8 cellular contexts compared by ENCODE assay signal in the genomic region with DNA sequence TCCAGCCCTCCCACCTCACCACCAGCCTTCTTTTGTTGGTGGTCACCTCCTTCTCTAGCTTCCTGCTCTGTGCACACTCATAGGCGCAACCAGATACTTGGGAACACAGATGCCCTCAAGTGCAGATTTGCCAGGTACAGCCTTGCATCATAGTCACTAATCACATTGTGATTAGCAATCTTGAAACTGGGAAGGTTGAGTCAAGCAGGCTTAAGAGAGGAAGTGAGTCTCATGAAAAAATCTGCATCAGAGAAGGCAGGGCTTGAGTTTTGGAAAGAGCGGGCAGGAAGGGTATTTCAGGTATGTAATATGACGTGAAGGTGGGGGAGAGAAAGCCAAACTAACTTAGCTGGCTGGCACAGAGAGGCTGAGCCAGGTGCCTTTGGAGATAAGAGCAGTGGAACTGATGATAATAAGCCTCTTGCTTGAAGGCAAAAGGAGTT. TPM values are rescaled to one million over a fixed set of nuclear protein-coding genes. Genes with fewer than 3 reads are reported as not detected.
A peak's percentile ranks its signal among the peaks of the same experiment; 100 is the strongest.
DNase-seq lines count a peak whose midpoint lies in the region; ATAC-seq, FAIRE-seq and TF ChIP-seq lines count a peak whose summit lies in the region.

No MANE protein-coding gene starts in this region.

- in situ Hi-C loops in K562 (cut with MboI): no loop called here

- DNase-seq in RKO (ENCODE audit: low spot score): peak; percentile 25
- peak in 2 of 4 experiments; percentile 48 to 71 for DNase-seq in K562 (ENCODE audit: extremely low read depth in 1 of 4, low spot score in 3 of 4)
- peak; percentile 27 to 42 for DNase-seq in stimulated activated CD4-positive, alpha-beta T cell treated with anti-CD3 and anti-CD28 coated beads, Interleukin-4, amount 100 ng/mL, for 48 hours (ENCODE audit: low read depth in 2 of 2)
- no peak for DNase-seq in NCI-H146 treated with DMSO at 0.1 percent for 48 hours (lab: John Stamatoyannopoulos, UW; ENCODE audit: unreplicated experiment)
- DNase-seq in cerebellum (ENCODE audit: low spot score): no peak

- 18% methylated on average over 3 of the region's 3 CpGs for WGBS in K562 (ENCODE audit: insufficient coverage, low coverage, missing lambda C conversion rate)

- TF ChIP-seq POLR2A in K562 (conservative IDR thresholded peaks at IDR 0.05): no peak

- no peaks in the 10 kb centered on the region for H3K9me3 ChIP-seq in K562 (replicated peaks; ENCODE audit: control insufficient read depth, insufficient read depth, low read depth, low read length)

- peak overlapping the region; percentile 52 for H3K4me2 ChIP-seq in K562 (ENCODE audit: insufficient read depth, low read length)

- POLR2A ChIA-PET in K562 (lab: Yijun Ruan, JAX): interaction anchor here (0.6 to 1.2 kb wide), 3 partner anchors 11 to 39 kb away, joined by 3 to 4 read pairs (median 3); a partner anchor contains a TSS

- no TSS peak for BruUV-seq in K562 (replicated peaks; lab: Mats Ljungman, UMichigan)

- H3K27ac ChIP-seq in K562 (ENCODE audit: extremely low read depth, low read depth, low read length): peak overlapping the region; percentile 45; the same call in 1 of the 3 replicates

- peaks cover 9% of the 10 kb centered on the region; the same call in 1 of the 3 replicates for H3K79me2 ChIP-seq in K562 (ENCODE audit: control insufficient read depth, insufficient read depth, low read length)

- 0 out of 2 replicates have a peak overlapping the region, but pooled peaks have one; percentile 19 for H2AFZ ChIP-seq in K562 (ENCODE audit: low read depth, low read length)

- TF ChIP-seq CTCF in K562 (IDR thresholded peaks at IDR 0.05 in 2 of 3, conservative IDR thresholded peaks at IDR 0.05 in 1 of 3; ENCODE audit: insufficient read depth in 2 of 3, low read depth in 1 of 3, low read length in 3 of 3): no peak

- ATAC-seq in GM18870 (IDR thresholded peaks at IDR 0.05; ENCODE audit: unreplicated experiment): peak; percentile 71
- ATAC-seq in HG02840 (IDR thresholded peaks at IDR 0.05; ENCODE audit: low FRiP score, unreplicated experiment): peak; percentile 35
- ATAC-seq in K562: no peak
- ATAC-seq in HG03280 (IDR thresholded peaks at IDR 0.05; ENCODE audit: unreplicated experiment): no peak

- intact Hi-C loops in K562 (cut with micrococcal nuclease): no loop called here

- no peaks in the 10 kb centered on the region; the same call in 2 of the 3 replicates for H3K36me3 ChIP-seq in K562 (ENCODE audit: control insufficient read depth, insufficient read depth, low read length)

- FAIRE-seq in K562 (lab: Jason Lieb, UNC): peak; percentile 46

- CTCF ChIA-PET in K562 (lab: Yijun Ruan, JAX; ENCODE audit: low intra/inter-chr PET ratio): no interaction called here

- no peak for TF ChIP-seq RAD21 in K562 (CRISPR knock-in tag; conservative IDR thresholded peaks at IDR 0.05 in 1 of 2, IDR thresholded peaks at IDR 0.05 in 1 of 2)

- no peaks in the 10 kb centered on the region; the same call in 1 of the 2 replicates for H4K20me1 ChIP-seq in K562 (replicated peaks; ENCODE audit: control insufficient read depth, insufficient read depth, low read length)

- peaks cover 2% of the 10 kb centered on the region for H3K9me1 ChIP-seq in K562 (ENCODE audit: control insufficient read depth, insufficient read depth, low read length)

- no peak overlapping the region; a peak in 1 of 4 replicates for H3K9ac ChIP-seq in K562 (ENCODE audit: insufficient read depth in 1 of 2, low read depth in 2 of 2, low read length in 2 of 2)

- H3K4me1 ChIP-seq in K562 (replicated peaks in 1 of 2; ENCODE audit: control insufficient read depth in 2 of 2, insufficient read depth in 2 of 2, low read length in 2 of 2): peaks cover 27 to 29% of the 10 kb centered on the region in 2 experiments; a peak in 4 of 5 replicates

- peak; percentile 62 for TF ChIP-seq EP300 in K562 (IDR thresholded peaks at IDR 0.05; ENCODE audit: low read length)

- H3K4me3 ChIP-seq in K562: no peak overlapping the region

- H3K27me3 ChIP-seq in K562 (ENCODE audit: control insufficient read depth in 2 of 2, insufficient read depth in 2 of 2, low read length in 2 of 2): no peaks in the 10 kb centered on the region

RNA-seq across cellular contexts. Expression of a gene that starts 2.7 kb away (rescaled TPM):
- 42.3 and 150 TPM in 2 replicates for total RNA-seq in K562 (2011; cell fraction: chromatin; rRNA removed; ENCODE audit: low replicate concordance)
- 101 TPM in 2 replicates for total RNA-seq in K562 (2011; cell fraction: nucleolus; rRNA removed)
- 64.9 and 65.0 TPM in 2 replicates for total RNA-seq in K562 (2011; cell fraction: nucleoplasm; rRNA removed)
- total RNA-seq in K562 (2014; rRNA removed) (15.9 and 18.7 TPM in 2 replicates), K562 (2014; rRNA removed; fragmentation: Illumina TruSeq; extraction: Trizol) (4.2 and 4.5 TPM in 2 replicates), K562 (2015; rRNA removed; fragmentation: Illumina TruSeq; extraction: Trizol) (8.8 and 9.4 TPM in 2 replicates), K562 (2021) (19.2 and 21.0 TPM in 2 replicates), cerebellum (17.2 TPM)
- polyA plus RNA-seq in K562 (2011; rRNA removed) (9.6 and 30.0 TPM in 2 replicates), K562 (2014; fragmentation: Illumina TruSeq; extraction: Trizol) (15.4 and 18.1 TPM in 2 replicates), K562 (2014; fragmentation: Nextera tagmentation; extraction: Ambion mirVana) (10 to 100 TPM; 20.3 to 24.2 TPM), K562 (2014; rRNA removed) (15.5 and 16.5 TPM in 2 replicates)
- polyA plus RNA-seq in K562 (2011; cell fraction: cytosol; rRNA removed): 22.7 and 32.3 TPM in 2 replicates
- polyA plus RNA-seq in K562 (2011; cell fraction: nucleus; rRNA removed): 122 and 134 TPM in 2 replicates
- polyA plus RNA-seq in K562 (2012): 16.4 and 32.0 TPM in 2 replicates
- 13.1 and 19.4 TPM in 2 replicates for polyA minus RNA-seq in K562 (2011; rRNA and poly(A)+ RNA removed)
- 18.9 and 20.4 TPM in 2 replicates for polyA minus RNA-seq in K562 (2011; cell fraction: cytosol; rRNA and poly(A)+ RNA removed)
- polyA minus RNA-seq in K562 (2011; cell fraction: nucleus; rRNA and poly(A)+ RNA removed): 40.7 and 53.3 TPM in 2 replicates

RNA-seq across cellular contexts. Expression of a gene that starts 11.1 kb away (rescaled TPM):
- 12.3 and 30.0 TPM in 2 replicates for total RNA-seq in K562 (2011; cell fraction: chromatin; rRNA removed; ENCODE audit: low replicate concordance)
- total RNA-seq in K562 (2011; cell fraction: nucleolus; rRNA removed): 15.0 and 17.6 TPM in 2 replicates
- total RNA-seq in K562 (2011; cell fraction: nucleoplasm; rRNA removed): 9.9 and 10.5 TPM in 2 replicates
- total RNA-seq in K562 (2014; rRNA removed) (1.0 and 1.7 TPM in 2 replicates), K562 (2014; rRNA removed; fragmentation: Illumina TruSeq; extraction: Trizol) (0.19 and 0.29 TPM in 2 replicates), K562 (2015; rRNA removed; fragmentation: Illumina TruSeq; extraction: Trizol) (0.40 and 0.45 TPM in 2 replicates), K562 (2021) (0.63 and 2.4 TPM in 2 replicates), cerebellum (1.1 TPM)
- polyA plus RNA-seq in K562 (2011; rRNA removed) (1.0 and 2.1 TPM in 2 replicates), K562 (2014; fragmentation: Illumina TruSeq; extraction: Trizol) (0.83 and 0.88 TPM in 2 replicates), K562 (2014; fragmentation: Nextera tagmentation; extraction: Ambion mirVana) (under 1 TPM; 0.13 to 0.20 TPM), K562 (2014; rRNA removed) (0.76 and 4.4 TPM in 2 replicates)
- 1.5 and 2.1 TPM in 2 replicates for polyA plus RNA-seq in K562 (2011; cell fraction: cytosol; rRNA removed)
- 18.7 and 21.7 TPM in 2 replicates for polyA plus RNA-seq in K562 (2011; cell fraction: nucleus; rRNA removed)
- polyA plus RNA-seq in K562 (2012): 0.61 and 1.5 TPM in 2 replicates
- polyA minus RNA-seq in K562 (2011; rRNA and poly(A)+ RNA removed): 0.28 and 0.66 TPM in 2 replicates
- not detected in 2 replicates for polyA minus RNA-seq in K562 (2011; cell fraction: cytosol; rRNA and poly(A)+ RNA removed)
- 3.5 and 3.7 TPM in 2 replicates for polyA minus RNA-seq in K562 (2011; cell fraction: nucleus; rRNA and poly(A)+ RNA removed)

RNA-seq across cellular contexts. Expression of a gene that starts 25.5 kb away (rescaled TPM):
- 37.2 and 51.5 TPM in 2 replicates for total RNA-seq in K562 (2011; cell fraction: chromatin; rRNA removed; ENCODE audit: low replicate concordance)
- 36.6 and 41.2 TPM in 2 replicates for total RNA-seq in K562 (2011; cell fraction: nucleolus; rRNA removed)
- 36.5 and 42.4 TPM in 2 replicates for total RNA-seq in K562 (2011; cell fraction: nucleoplasm; rRNA removed)
- total RNA-seq in K562 (2014; rRNA removed): 7.3 and 9.3 TPM in 2 replicates
- total RNA-seq in K562 (2014; rRNA removed; fragmentation: Illumina TruSeq; extraction: Trizol): 5.7 and 8.2 TPM in 2 replicates
- total RNA-seq in K562 (2015; rRNA removed; fragmentation: Illumina TruSeq; extraction: Trizol): 9.5 and 9.7 TPM in 2 replicates
- total RNA-seq in K562 (2021): 17.8 and 21.1 TPM in 2 replicates
- 12.7 and 19.8 TPM in 2 replicates for polyA plus RNA-seq in K562 (2011; rRNA removed)
- polyA plus RNA-seq in K562 (2011; cell fraction: cytosol; rRNA removed): 41.2 and 42.4 TPM in 2 replicates
- polyA plus RNA-seq in K562 (2011; cell fraction: nucleus; rRNA removed): 124 and 145 TPM in 2 replicates
- polyA plus RNA-seq in K562 (2012): 19.5 and 28.4 TPM in 2 replicates
- polyA plus RNA-seq in K562 (2014; fragmentation: Illumina TruSeq; extraction: Trizol): 16.8 and 19.3 TPM in 2 replicates
- polyA plus RNA-seq in K562 (2014; fragmentation: Nextera tagmentation; extraction: Ambion mirVana): 10 to 100 TPM; 32.2 to 33.6 TPM
- 13.3 and 14.6 TPM in 2 replicates for polyA plus RNA-seq in K562 (2014; rRNA removed)
- polyA minus RNA-seq in K562 (2011; rRNA and poly(A)+ RNA removed): 20.2 and 23.5 TPM in 2 replicates
- 10.8 and 14.4 TPM in 2 replicates for polyA minus RNA-seq in K562 (2011; cell fraction: cytosol; rRNA and poly(A)+ RNA removed)
- polyA minus RNA-seq in K562 (2011; cell fraction: nucleus; rRNA and poly(A)+ RNA removed): 14.4 and 17.9 TPM in 2 replicates
- total RNA-seq in cerebellum: 7.9 TPM

RNA-seq across cellular contexts. Expression of a gene that starts 25.5 kb away (rescaled TPM):
- 50.7 and 102 TPM in 2 replicates for total RNA-seq in K562 (2011; cell fraction: chromatin; rRNA removed; ENCODE audit: low replicate concordance)
- 45.0 and 47.0 TPM in 2 replicates for total RNA-seq in K562 (2011; cell fraction: nucleolus; rRNA removed)
- total RNA-seq in K562 (2011; cell fraction: nucleoplasm; rRNA removed): 49.6 and 66.3 TPM in 2 replicates
- total RNA-seq in K562 (2014; rRNA removed) (15.0 and 19.9 TPM in 2 replicates), K562 (2014; rRNA removed; fragmentation: Illumina TruSeq; extraction: Trizol) (16.7 and 17.8 TPM in 2 replicates), K562 (2015; rRNA removed; fragmentation: Illumina TruSeq; extraction: Trizol) (16.7 and 18.2 TPM in 2 replicates), K562 (2021) (25.0 and 27.9 TPM in 2 replicates), cerebellum (17.7 TPM)
- polyA plus RNA-seq in K562 (2011; rRNA removed) (10.6 and 11.8 TPM in 2 replicates), K562 (2014; fragmentation: Illumina TruSeq; extraction: Trizol) (19.6 and 20.7 TPM in 2 replicates), K562 (2014; fragmentation: Nextera tagmentation; extraction: Ambion mirVana) (1 to 10 TPM; 1.0 to 1.2 TPM), K562 (2014; rRNA removed) (15.1 and 15.5 TPM in 2 replicates)
- polyA plus RNA-seq in K562 (2011; cell fraction: cytosol; rRNA removed): 13.3 and 16.7 TPM in 2 replicates
- polyA plus RNA-seq in K562 (2011; cell fraction: nucleus; rRNA removed): 37.6 and 66.7 TPM in 2 replicates
- 15.3 and 17.2 TPM in 2 replicates for polyA plus RNA-seq in K562 (2012)
- 18.8 and 21.4 TPM in 2 replicates for polyA minus RNA-seq in K562 (2011; rRNA and poly(A)+ RNA removed)
- polyA minus RNA-seq in K562 (2011; cell fraction: cytosol; rRNA and poly(A)+ RNA removed): 14.5 and 18.1 TPM in 2 replicates
- polyA minus RNA-seq in K562 (2011; cell fraction: nucleus; rRNA and poly(A)+ RNA removed): 24.8 and 27.7 TPM in 2 replicates

RNA-seq across cellular contexts. Expression of a gene that starts 31.7 kb away (rescaled TPM):
- 21.0 and 30.8 TPM in 2 replicates for total RNA-seq in K562 (2011; cell fraction: chromatin; rRNA removed; ENCODE audit: low replicate concordance)
- 23.3 and 23.8 TPM in 2 replicates for total RNA-seq in K562 (2011; cell fraction: nucleolus; rRNA removed)
- 18.8 and 21.9 TPM in 2 replicates for total RNA-seq in K562 (2011; cell fraction: nucleoplasm; rRNA removed)
- 13.8 and 19.3 TPM in 2 replicates for total RNA-seq in K562 (2014; rRNA removed)
- 20.2 and 21.5 TPM in 2 replicates for total RNA-seq in K562 (2014; rRNA removed; fragmentation: Illumina TruSeq; extraction: Trizol)
- total RNA-seq in K562 (2015; rRNA removed; fragmentation: Illumina TruSeq; extraction: Trizol): 18.6 and 19.0 TPM in 2 replicates
- total RNA-seq in K562 (2021): 20.9 and 24.1 TPM in 2 replicates
- polyA plus RNA-seq in K562 (2011; rRNA removed): 15.6 and 18.5 TPM in 2 replicates
- 13.3 and 15.7 TPM in 2 replicates for polyA plus RNA-seq in K562 (2011; cell fraction: cytosol; rRNA removed)
- polyA plus RNA-seq in K562 (2011; cell fraction: nucleus; rRNA removed): 29.9 and 31.3 TPM in 2 replicates
- 21.8 and 23.9 TPM in 2 replicates for polyA plus RNA-seq in K562 (2012)
- polyA plus RNA-seq in K562 (2014; fragmentation: Illumina TruSeq; extraction: Trizol): 31.5 and 33.8 TPM in 2 replicates
- polyA plus RNA-seq in K562 (2014; fragmentation: Nextera tagmentation; extraction: Ambion mirVana): 10 to 100 TPM in 1 of 2 experiments, 1 to 10 TPM in 1; 9.7 to 11.3 TPM
- polyA plus RNA-seq in K562 (2014; rRNA removed): 12.0 and 14.9 TPM in 2 replicates
- polyA minus RNA-seq in K562 (2011; rRNA and poly(A)+ RNA removed): 8.1 and 9.1 TPM in 2 replicates
- 5.2 and 5.6 TPM in 2 replicates for polyA minus RNA-seq in K562 (2011; cell fraction: cytosol; rRNA and poly(A)+ RNA removed)
- polyA minus RNA-seq in K562 (2011; cell fraction: nucleus; rRNA and poly(A)+ RNA removed): 11.3 and 14.3 TPM in 2 replicates
- total RNA-seq in cerebellum: 29.4 TPM

Comparison
In these comparisons a context has a peak if more than half of its experiments do, and no peak if none do; other contexts are left out.
1. ATAC-seq: peak in GM18870 (single experiment) and HG02840 (single experiment); none in K562 (single experiment) and HG03280 (single experiment).
2. DNase-seq: peak in RKO (single experiment) and stimulated activated CD4-positive, alpha-beta T cell treated with anti-CD3 and anti-CD28 coated beads, Interleukin-4, amount 100 ng/mL, for 48 hours (2 of 2); none in NCI-H146 treated with DMSO at 0.1 percent for 48 hours (single experiment) and cerebellum (single experiment).